ENCODE assay signal across 1 cellular context in the genomic region with DNA sequence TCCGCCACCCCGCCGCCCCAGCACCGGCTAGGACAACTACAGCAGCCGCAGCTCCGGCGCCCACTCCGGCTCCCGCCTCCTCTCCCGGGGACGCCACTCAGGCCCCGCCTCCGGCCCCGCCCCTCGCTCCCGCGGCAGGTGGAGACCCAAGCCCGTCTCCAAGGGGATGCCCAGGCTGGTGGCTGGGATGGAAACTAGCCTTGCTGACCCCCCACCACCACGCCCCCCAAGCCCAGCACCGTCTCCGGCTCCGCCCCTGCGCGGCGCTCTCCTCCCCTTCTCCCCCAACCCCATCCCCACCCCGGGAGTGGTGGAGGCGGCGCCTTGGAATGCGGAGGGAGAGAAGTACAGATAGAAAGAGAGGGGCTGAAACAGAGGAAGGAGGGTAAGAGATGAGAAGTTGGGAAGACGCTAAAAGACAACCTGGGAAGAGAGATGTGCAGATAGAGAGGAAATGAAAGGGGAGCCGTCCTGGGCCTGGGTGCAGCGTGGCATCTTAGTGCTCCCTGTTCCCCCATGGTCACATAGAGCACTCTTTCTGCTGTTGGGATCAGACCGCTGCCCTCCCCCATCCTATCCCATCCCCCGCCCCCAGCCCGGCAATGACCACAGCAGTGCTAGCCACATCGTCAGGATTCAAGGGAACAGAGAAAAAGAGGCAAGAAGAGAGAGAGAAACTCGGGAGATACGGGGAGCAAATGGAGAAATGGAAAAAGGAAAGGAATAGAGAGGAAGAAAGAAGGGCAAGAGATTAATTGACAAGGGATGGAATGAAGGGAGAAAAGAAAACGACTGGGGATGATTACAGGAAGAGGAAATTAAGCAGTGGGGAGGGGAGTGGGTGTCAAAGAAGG.
A peak's percentile ranks its signal among the peaks of the same experiment; 100 is the strongest.
TF ChIP-seq lines count a peak whose summit lies in the region.

A gene with protein sequence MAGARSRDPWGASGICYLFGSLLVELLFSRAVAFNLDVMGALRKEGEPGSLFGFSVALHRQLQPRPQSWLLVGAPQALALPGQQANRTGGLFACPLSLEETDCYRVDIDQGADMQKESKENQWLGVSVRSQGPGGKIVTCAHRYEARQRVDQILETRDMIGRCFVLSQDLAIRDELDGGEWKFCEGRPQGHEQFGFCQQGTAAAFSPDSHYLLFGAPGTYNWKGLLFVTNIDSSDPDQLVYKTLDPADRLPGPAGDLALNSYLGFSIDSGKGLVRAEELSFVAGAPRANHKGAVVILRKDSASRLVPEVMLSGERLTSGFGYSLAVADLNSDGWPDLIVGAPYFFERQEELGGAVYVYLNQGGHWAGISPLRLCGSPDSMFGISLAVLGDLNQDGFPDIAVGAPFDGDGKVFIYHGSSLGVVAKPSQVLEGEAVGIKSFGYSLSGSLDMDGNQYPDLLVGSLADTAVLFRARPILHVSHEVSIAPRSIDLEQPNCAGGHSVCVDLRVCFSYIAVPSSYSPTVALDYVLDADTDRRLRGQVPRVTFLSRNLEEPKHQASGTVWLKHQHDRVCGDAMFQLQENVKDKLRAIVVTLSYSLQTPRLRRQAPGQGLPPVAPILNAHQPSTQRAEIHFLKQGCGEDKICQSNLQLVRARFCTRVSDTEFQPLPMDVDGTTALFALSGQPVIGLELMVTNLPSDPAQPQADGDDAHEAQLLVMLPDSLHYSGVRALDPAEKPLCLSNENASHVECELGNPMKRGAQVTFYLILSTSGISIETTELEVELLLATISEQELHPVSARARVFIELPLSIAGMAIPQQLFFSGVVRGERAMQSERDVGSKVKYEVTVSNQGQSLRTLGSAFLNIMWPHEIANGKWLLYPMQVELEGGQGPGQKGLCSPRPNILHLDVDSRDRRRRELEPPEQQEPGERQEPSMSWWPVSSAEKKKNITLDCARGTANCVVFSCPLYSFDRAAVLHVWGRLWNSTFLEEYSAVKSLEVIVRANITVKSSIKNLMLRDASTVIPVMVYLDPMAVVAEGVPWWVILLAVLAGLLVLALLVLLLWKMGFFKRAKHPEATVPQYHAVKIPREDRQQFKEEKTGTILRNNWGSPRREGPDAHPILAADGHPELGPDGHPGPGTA (minus strand): TSS at position 64 of the 854 bp plus-strand sequence. CDS start 222 bp downstream, outside the sequence.

TF ChIP-seq in K562, 482 proteins besides CTCF, POLR2A, EP300 and RAD21:
- TF ChIP-seq, protein P1, sequence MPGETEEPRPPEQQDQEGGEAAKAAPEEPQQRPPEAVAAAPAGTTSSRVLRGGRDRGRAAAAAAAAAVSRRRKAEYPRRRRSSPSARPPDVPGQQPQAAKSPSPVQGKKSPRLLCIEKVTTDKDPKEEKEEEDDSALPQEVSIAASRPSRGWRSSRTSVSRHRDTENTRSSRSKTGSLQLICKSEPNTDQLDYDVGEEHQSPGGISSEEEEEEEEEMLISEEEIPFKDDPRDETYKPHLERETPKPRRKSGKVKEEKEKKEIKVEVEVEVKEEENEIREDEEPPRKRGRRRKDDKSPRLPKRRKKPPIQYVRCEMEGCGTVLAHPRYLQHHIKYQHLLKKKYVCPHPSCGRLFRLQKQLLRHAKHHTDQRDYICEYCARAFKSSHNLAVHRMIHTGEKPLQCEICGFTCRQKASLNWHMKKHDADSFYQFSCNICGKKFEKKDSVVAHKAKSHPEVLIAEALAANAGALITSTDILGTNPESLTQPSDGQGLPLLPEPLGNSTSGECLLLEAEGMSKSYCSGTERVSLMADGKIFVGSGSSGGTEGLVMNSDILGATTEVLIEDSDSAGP (CRISPR knock-in tag; IDR thresholded peaks at IDR 0.05) = no peak
- TF ChIP-seq, protein P2, sequence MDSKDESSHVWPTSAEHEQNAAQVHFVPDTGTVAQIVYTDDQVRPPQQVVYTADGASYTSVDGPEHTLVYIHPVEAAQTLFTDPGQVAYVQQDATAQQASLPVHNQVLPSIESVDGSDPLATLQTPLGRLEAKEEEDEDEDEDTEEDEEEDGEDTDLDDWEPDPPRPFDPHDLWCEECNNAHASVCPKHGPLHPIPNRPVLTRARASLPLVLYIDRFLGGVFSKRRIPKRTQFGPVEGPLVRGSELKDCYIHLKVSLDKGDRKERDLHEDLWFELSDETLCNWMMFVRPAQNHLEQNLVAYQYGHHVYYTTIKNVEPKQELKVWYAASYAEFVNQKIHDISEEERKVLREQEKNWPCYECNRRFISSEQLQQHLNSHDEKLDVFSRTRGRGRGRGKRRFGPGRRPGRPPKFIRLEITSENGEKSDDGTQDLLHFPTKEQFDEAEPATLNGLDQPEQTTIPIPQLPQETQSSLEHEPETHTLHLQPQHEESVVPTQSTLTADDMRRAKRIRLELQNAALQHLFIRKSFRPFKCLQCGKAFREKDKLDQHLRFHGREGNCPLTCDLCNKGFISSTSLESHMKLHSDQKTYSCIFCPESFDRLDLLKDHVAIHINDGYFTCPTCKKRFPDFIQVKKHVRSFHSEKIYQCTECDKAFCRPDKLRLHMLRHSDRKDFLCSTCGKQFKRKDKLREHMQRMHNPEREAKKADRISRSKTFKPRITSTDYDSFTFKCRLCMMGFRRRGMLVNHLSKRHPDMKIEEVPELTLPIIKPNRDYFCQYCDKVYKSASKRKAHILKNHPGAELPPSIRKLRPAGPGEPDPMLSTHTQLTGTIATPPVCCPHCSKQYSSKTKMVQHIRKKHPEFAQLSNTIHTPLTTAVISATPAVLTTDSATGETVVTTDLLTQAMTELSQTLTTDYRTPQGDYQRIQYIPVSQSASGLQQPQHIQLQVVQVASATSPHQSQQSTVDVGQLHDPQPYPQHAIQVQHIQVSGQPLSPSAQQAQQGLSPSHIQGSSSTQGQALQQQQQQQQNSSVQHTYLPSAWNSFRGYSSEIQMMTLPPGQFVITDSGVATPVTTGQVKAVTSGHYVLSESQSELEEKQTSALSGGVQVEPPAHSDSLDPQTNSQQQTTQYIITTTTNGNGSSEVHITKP (IDR thresholded peaks at IDR 0.05; ENCODE audit: partially characterized antibody) = peak; percentile 59
- TF ChIP-seq KDM1A (IDR thresholded peaks at IDR 0.05) (0 out of 4 replicates have a peak, but pooled peaks of 1 of the 2 experiments have one; percentile 5), CHD4 (IDR thresholded peaks at IDR 0.05; ENCODE audit: insufficient read depth, insufficient replicate concordance, low read depth, low read length, poor library complexity, severe bottlenecking) (no peak), CEBPB (tag; IDR thresholded peaks at IDR 0.05) (no peak), YY1 (IDR thresholded peaks at IDR 0.05; ENCODE audit: borderline replicate concordance in 1 of 3, control insufficient read depth in 1 of 3, extremely low read depth in 1 of 3, insufficient read depth in 3 of 3, insufficient read length in 1 of 3, insufficient replicate concordance in 2 of 3, low read depth in 1 of 3, low read length in 2 of 3) (peak in 1 of 3 experiments; percentile 11)
- TF ChIP-seq, protein P3, sequence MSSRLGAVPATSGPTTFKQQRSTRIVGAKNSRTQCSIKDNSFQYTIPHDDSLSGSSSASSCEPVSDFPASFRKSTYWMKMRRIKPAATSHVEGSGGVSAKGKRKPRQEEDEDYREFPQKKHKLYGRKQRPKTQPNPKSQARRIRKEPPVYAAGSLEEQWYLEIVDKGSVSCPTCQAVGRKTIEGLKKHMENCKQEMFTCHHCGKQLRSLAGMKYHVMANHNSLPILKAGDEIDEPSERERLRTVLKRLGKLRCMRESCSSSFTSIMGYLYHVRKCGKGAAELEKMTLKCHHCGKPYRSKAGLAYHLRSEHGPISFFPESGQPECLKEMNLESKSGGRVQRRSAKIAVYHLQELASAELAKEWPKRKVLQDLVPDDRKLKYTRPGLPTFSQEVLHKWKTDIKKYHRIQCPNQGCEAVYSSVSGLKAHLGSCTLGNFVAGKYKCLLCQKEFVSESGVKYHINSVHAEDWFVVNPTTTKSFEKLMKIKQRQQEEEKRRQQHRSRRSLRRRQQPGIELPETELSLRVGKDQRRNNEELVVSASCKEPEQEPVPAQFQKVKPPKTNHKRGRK (tag; IDR thresholded peaks at IDR 0.05) = peak; percentile 83
- TF ChIP-seq, protein P4, sequence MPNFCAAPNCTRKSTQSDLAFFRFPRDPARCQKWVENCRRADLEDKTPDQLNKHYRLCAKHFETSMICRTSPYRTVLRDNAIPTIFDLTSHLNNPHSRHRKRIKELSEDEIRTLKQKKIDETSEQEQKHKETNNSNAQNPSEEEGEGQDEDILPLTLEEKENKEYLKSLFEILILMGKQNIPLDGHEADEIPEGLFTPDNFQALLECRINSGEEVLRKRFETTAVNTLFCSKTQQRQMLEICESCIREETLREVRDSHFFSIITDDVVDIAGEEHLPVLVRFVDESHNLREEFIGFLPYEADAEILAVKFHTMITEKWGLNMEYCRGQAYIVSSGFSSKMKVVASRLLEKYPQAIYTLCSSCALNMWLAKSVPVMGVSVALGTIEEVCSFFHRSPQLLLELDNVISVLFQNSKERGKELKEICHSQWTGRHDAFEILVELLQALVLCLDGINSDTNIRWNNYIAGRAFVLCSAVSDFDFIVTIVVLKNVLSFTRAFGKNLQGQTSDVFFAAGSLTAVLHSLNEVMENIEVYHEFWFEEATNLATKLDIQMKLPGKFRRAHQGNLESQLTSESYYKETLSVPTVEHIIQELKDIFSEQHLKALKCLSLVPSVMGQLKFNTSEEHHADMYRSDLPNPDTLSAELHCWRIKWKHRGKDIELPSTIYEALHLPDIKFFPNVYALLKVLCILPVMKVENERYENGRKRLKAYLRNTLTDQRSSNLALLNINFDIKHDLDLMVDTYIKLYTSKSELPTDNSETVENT (CRISPR knock-in tag; IDR thresholded peaks at IDR 0.05) = no peak
